33 cellular contexts compared by ENCODE assay signal in the genomic region with DNA sequence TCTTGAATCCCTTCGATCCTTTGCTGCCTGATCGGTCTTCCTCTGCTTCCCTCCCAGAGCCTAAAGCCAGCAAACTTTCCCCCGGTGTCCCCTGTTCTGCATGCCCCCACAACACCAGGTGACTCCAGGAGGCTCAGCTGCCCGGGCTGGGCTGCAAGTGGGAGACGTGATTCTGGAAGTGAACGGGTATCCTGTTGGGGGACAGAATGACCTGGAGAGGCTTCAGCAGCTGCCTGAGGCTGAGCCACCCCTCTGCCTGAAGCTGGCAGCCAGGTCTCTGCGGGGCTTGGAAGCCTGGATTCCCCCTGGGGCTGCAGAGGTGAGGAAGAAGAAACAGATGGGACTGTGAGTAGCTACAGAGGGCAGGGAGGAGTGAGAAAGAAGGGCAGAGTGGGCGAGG. TPM values are rescaled to one million over a fixed set of nuclear protein-coding genes. Genes with fewer than 3 reads are reported as not detected.
DNase-seq lines count a peak whose midpoint lies in the region; ATAC-seq, FAIRE-seq and TF ChIP-seq lines count a peak whose summit lies in the region.
"Had no signal": no experiment of that assay in that cellular context is flagged by ENCODE, and none has a peak within 500 bp of the region (broad histone marks: within the 10 kb centered on the region; RNA-seq: fewer than 3 reads in every experiment).

No MANE protein-coding gene starts in this region.

- no peaks in the 10 kb centered on the region for H3K27me3 ChIP-seq in HCT116 (ENCODE audit: insufficient read depth, low read length)
- H3K27me3 ChIP-seq: BLaER1 treated with 17β-estradiol and CSF1 and Interleukin-3, amounts not matched to agents 10 nM and 100 nM; MG63; SJSA1 had no signal

- DNase-seq in D721Med (ENCODE audit: insufficient read length, low spot score), result peak; percentile 15
- DNase-seq in HCT116 (ENCODE audit: low read depth, low spot score), result no peak
- no peak for DNase-seq in endothelial cell (ENCODE audit: low spot score)
- DNase-seq in type B pancreatic cell (ENCODE audit: extremely low spot score, unreplicated experiment), result no peak
- no peak for DNase-seq in activated CD4-positive, alpha-beta T cell treated with anti-CD3 and anti-CD28 coated beads for 4 hours
- DNase-seq: AML-193; CD4-positive, alpha-beta T cell; DMS 273 treated with DMSO at 0.1 percent for 48 hours; DMS79; EL; GDM1; HFFc6; KBM-7; MG63; NCI-H1105 treated with DMSO at 0.1 percent for 48 hours; NCI-H146; NCI-H1930; NCI-H2107; NCI-H446 treated with DMSO at 0.1 percent for 48 hours; NCI-H82; NK-92 treated with Interleukin-12 subunit alpha and Interleukin-12 subunit beta, amount 100 ng/mL, for 24 hours; PC-3 had no signal

- H3K4me2 ChIP-seq in HCT116 (ENCODE audit: low read length), result 0 out of 2 replicates have a peak overlapping the region, but pooled peaks have one; percentile 5
- H3K4me2 ChIP-seq: A549; BLaER1 treated with 17β-estradiol and CSF1 and Interleukin-3, amounts not matched to agents 10 nM and 100 nM had no signal

- H3K4me1 Mint-ChIP-seq in endothelial cell (ENCODE audit: unreplicated experiment), result no peaks in the 10 kb centered on the region
- peaks cover 13% of the 10 kb centered on the region for H3K4me1 Mint-ChIP-seq in type B pancreatic cell (ENCODE audit: unreplicated experiment)

- no peak for TF ChIP-seq RAD21 in HCT116 (IDR thresholded peaks at IDR 0.05; ENCODE audit: low read depth)

- no peak overlapping the region for H3K4me3 Mint-ChIP-seq in endothelial cell (ENCODE audit: unreplicated experiment)
- H3K4me3 Mint-ChIP-seq in type B pancreatic cell, result no peak overlapping the region
- H3K4me3 Mint-ChIP-seq: CD4-positive, alpha-beta T cell; HFFc6 had no signal

- H3K27ac Mint-ChIP-seq in endothelial cell (ENCODE audit: unreplicated experiment) (peak overlapping the region; percentile 21), type B pancreatic cell (peak overlapping the region; percentile 60)
- H3K27ac Mint-ChIP-seq: CD4-positive, alpha-beta T cell; HFFc6 had no signal

- H3K9ac ChIP-seq in HCT116 (ENCODE audit: low read length), result no peak overlapping the region
- H3K9ac ChIP-seq: BLaER1 treated with 17β-estradiol and CSF1 and Interleukin-3, amounts not matched to agents 10 nM and 100 nM had no signal

- H2AFZ ChIP-seq in HCT116 (ENCODE audit: low read depth, low read length, poor library complexity, severe bottlenecking), result no peak overlapping the region

- POLR2A ChIA-PET in HCT116 (lab: Charles Lee), result no interaction called here

- intact Hi-C loops in HCT116 (cut with micrococcal nuclease), result no loop called here

- no peaks in the 10 kb centered on the region for H3K36me3 ChIP-seq in HCT116 (ENCODE audit: control insufficient read depth in 1 of 2, insufficient read depth in 2 of 2, low read length in 2 of 2)
- H3K36me3 ChIP-seq: MG63, SJSA1 had no signal

- H3K4me3 ChIP-seq in HCT116 (replicated peaks in 1 of 2; ENCODE audit: low read depth in 1 of 2, low read length in 2 of 2), result no peak overlapping the region
- H3K4me3 ChIP-seq: A549; BLaER1 treated with 17β-estradiol and CSF1 and Interleukin-3, amounts not matched to agents 10 nM and 100 nM; GM12878; MG63; SJSA1 had no signal

- FAIRE-seq in D721Med (lab: Jason Lieb, UNC), result no peak
- FAIRE-seq: A549, GM12878, GM19239, H54 had no signal

- no peaks in the 10 kb centered on the region for H4K20me1 ChIP-seq in HCT116 (ENCODE audit: insufficient read depth)
- H4K20me1 ChIP-seq: BLaER1 treated with 17β-estradiol and CSF1 and Interleukin-3, amounts not matched to agents 10 nM and 100 nM had no signal

- H3K27me3 Mint-ChIP-seq in endothelial cell (ENCODE audit: unreplicated experiment) (peaks cover 9% of the 10 kb centered on the region), type B pancreatic cell (no peaks in the 10 kb centered on the region)
- H3K27me3 Mint-ChIP-seq: CD4-positive, alpha-beta T cell had no signal

- TF ChIP-seq POLR2A in HCT116 (IDR thresholded peaks at IDR 0.05; ENCODE audit: borderline replicate concordance, extremely low read depth, insufficient read depth, insufficient read length), result no peak

- BruUV-seq in HCT116 (replicated peaks; lab: Mats Ljungman, UMichigan), result no TSS peak

- H3K36me3 Mint-ChIP-seq in endothelial cell (ENCODE audit: low read depth, unreplicated experiment), result no peaks in the 10 kb centered on the region
- no peaks in the 10 kb centered on the region for H3K36me3 Mint-ChIP-seq in type B pancreatic cell

- TF ChIP-seq CTCF in D721Med (IDR thresholded peaks at IDR 0.05; ENCODE audit: insufficient read depth, missing control alignments) (no peak), HCT116 (IDR thresholded peaks at IDR 0.05 in 2 of 3, conservative IDR thresholded peaks at IDR 0.05 in 1 of 3; ENCODE audit: borderline replicate concordance in 1 of 3, insufficient read depth in 1 of 3, low read depth in 2 of 3, low read length in 2 of 3) (no peak), endothelial cell (IDR thresholded peaks at IDR 0.05; ENCODE audit: unreplicated experiment) (no peak), type B pancreatic cell (conservative IDR thresholded peaks at IDR 0.05) (no peak)

- H3K79me2 ChIP-seq in HCT116 (ENCODE audit: insufficient read depth, low read length), result no peaks in the 10 kb centered on the region

- H3K9me3 Mint-ChIP-seq in endothelial cell (ENCODE audit: unreplicated experiment) (no peaks in the 10 kb centered on the region), type B pancreatic cell (no peaks in the 10 kb centered on the region)
- H3K9me3 Mint-ChIP-seq: CD4-positive, alpha-beta T cell; HFFc6 had no signal

- RAD21 ChIA-PET in HCT116 (lab: Charles Lee; ENCODE audit: low non-redundant PET in 1 of 2, low total read pairs in 2 of 2, uncharacterized antibody in 2 of 2, unreplicated experiment in 2 of 2), result no interaction called here

- peaks cover 4 to 17% of the 10 kb centered on the region in 2 experiments; a peak in 3 of 4 replicates for H3K4me1 ChIP-seq in HCT116 (ENCODE audit: control insufficient read depth in 1 of 2, insufficient read depth in 2 of 2, low read length in 2 of 2)
- H3K4me1 ChIP-seq: SJSA1 had no signal

- ATAC-seq in HCT116 (no peak), GM18907 (IDR thresholded peaks at IDR 0.05; ENCODE audit: unreplicated experiment) (no peak), GM19324 (IDR thresholded peaks at IDR 0.05; ENCODE audit: low FRiP score, unreplicated experiment) (no peak)
- ATAC-seq: GM12878, PC-3, Right ventricle myocardium inferior had no signal

- H3K9me2 ChIP-seq in HCT116 (ENCODE audit: insufficient read depth), result no peaks in the 10 kb centered on the region

- H3K27ac ChIP-seq in HCT116 (ENCODE audit: low read depth, low read length), result no peak overlapping the region
- H3K27ac ChIP-seq: A549; BLaER1 treated with 17β-estradiol and CSF1 and Interleukin-3, amounts not matched to agents 10 nM and 100 nM; SJSA1 had no signal

- H3K9me3 ChIP-seq in HCT116 (ENCODE audit: control insufficient read depth in 1 of 2, insufficient read depth in 1 of 2, low read depth in 1 of 2, low read length in 2 of 2), result no peaks in the 10 kb centered on the region
- H3K9me3 ChIP-seq: A549; BLaER1 treated with 17β-estradiol and CSF1 and Interleukin-3, amounts not matched to agents 10 nM and 100 nM; MG63; SJSA1 had no signal

- CTCF ChIA-PET in HCT116 (lab: Charles Lee), result no interaction called here

TF ChIP-seq in HCT116, 20 proteins besides CTCF, POLR2A, EP300 and RAD21 (continues in another document):
- TF ChIP-seq EZH2phosphoT487 (IDR thresholded peaks at IDR 0.05; ENCODE audit: borderline replicate concordance), result no peak
- no peak for TF ChIP-seq CEBPB (IDR thresholded peaks at IDR 0.05; ENCODE audit: low read depth)
- TF ChIP-seq POLR2AphosphoS5 (IDR thresholded peaks at IDR 0.05; ENCODE audit: low read depth, low read length), result no peak
- TF ChIP-seq, protein P1, sequence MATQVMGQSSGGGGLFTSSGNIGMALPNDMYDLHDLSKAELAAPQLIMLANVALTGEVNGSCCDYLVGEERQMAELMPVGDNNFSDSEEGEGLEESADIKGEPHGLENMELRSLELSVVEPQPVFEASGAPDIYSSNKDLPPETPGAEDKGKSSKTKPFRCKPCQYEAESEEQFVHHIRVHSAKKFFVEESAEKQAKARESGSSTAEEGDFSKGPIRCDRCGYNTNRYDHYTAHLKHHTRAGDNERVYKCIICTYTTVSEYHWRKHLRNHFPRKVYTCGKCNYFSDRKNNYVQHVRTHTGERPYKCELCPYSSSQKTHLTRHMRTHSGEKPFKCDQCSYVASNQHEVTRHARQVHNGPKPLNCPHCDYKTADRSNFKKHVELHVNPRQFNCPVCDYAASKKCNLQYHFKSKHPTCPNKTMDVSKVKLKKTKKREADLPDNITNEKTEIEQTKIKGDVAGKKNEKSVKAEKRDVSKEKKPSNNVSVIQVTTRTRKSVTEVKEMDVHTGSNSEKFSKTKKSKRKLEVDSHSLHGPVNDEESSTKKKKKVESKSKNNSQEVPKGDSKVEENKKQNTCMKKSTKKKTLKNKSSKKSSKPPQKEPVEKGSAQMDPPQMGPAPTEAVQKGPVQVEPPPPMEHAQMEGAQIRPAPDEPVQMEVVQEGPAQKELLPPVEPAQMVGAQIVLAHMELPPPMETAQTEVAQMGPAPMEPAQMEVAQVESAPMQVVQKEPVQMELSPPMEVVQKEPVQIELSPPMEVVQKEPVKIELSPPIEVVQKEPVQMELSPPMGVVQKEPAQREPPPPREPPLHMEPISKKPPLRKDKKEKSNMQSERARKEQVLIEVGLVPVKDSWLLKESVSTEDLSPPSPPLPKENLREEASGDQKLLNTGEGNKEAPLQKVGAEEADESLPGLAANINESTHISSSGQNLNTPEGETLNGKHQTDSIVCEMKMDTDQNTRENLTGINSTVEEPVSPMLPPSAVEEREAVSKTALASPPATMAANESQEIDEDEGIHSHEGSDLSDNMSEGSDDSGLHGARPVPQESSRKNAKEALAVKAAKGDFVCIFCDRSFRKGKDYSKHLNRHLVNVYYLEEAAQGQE (IDR thresholded peaks at IDR 0.05; ENCODE audit: low read depth), result no peak
- no peak for TF ChIP-seq ZNF274 (IDR thresholded peaks at IDR 0.05; ENCODE audit: low read depth, low read length)
- no peak for TF ChIP-seq FOSL1 (IDR thresholded peaks at IDR 0.05; ENCODE audit: low read depth)
- no peak for TF ChIP-seq EGR1 (IDR thresholded peaks at IDR 0.05; ENCODE audit: low read depth)

RNA-seq across cellular contexts. Expression of a gene that starts 3.6 kb away (rescaled TPM):
- total RNA-seq in HCT116 (2021; ENCODE audit: unreplicated experiment), result 0.30 TPM
- polyA plus RNA-seq in HCT116 (2012), result 0.04 and 0.07 TPM in 2 replicates
- not detected for total RNA-seq in endothelial cell (ENCODE audit: unreplicated experiment)
- total RNA-seq in type B pancreatic cell (ENCODE audit: low replicate concordance), result 2.3 and 7.0 TPM in 2 replicates
- total RNA-seq: HFFc6, LHCN-M2, Right ventricle myocardium inferior, RPMI7951, SJSA1 had no signal
- polyA plus RNA-seq: GM12878 had no signal

RNA-seq across cellular contexts. Expression of a gene that starts 17.3 kb away (rescaled TPM):
- 31.1 TPM for total RNA-seq in HCT116 (2021; ENCODE audit: unreplicated experiment)
- 9.1 and 10.8 TPM in 2 replicates for polyA plus RNA-seq in HCT116 (2012)
- 47.5 TPM for total RNA-seq in endothelial cell (ENCODE audit: unreplicated experiment)
- 14.4 and 21.1 TPM in 2 replicates for total RNA-seq in type B pancreatic cell (ENCODE audit: low replicate concordance)

RNA-seq across cellular contexts. Expression of a gene that starts 20.4 kb away (rescaled TPM):
- total RNA-seq in HCT116 (2021; ENCODE audit: unreplicated experiment), result 21.4 TPM
- 15.8 and 17.7 TPM in 2 replicates for polyA plus RNA-seq in HCT116 (2012)
- total RNA-seq in endothelial cell (ENCODE audit: unreplicated experiment), result 12.3 TPM
- 8.7 and 11.5 TPM in 2 replicates for total RNA-seq in type B pancreatic cell (ENCODE audit: low replicate concordance)

RNA-seq across cellular contexts. Expression of a gene that starts 40.0 kb away (rescaled TPM):
- total RNA-seq in HCT116 (2021; ENCODE audit: unreplicated experiment) (1.9 TPM), endothelial cell (ENCODE audit: unreplicated experiment) (0.10 TPM), type B pancreatic cell (ENCODE audit: low replicate concordance) (1.3 TPM in 1 of 2 replicates, not detected in the other)
- 1.5 and 1.7 TPM in 2 replicates for polyA plus RNA-seq in HCT116 (2012)
- total RNA-seq: GM12878 had no signal
- polyA plus RNA-seq: GM12878 had no signal
